Comparison of ENCODE assay signal across 16 cellular contexts in the genomic region with DNA sequence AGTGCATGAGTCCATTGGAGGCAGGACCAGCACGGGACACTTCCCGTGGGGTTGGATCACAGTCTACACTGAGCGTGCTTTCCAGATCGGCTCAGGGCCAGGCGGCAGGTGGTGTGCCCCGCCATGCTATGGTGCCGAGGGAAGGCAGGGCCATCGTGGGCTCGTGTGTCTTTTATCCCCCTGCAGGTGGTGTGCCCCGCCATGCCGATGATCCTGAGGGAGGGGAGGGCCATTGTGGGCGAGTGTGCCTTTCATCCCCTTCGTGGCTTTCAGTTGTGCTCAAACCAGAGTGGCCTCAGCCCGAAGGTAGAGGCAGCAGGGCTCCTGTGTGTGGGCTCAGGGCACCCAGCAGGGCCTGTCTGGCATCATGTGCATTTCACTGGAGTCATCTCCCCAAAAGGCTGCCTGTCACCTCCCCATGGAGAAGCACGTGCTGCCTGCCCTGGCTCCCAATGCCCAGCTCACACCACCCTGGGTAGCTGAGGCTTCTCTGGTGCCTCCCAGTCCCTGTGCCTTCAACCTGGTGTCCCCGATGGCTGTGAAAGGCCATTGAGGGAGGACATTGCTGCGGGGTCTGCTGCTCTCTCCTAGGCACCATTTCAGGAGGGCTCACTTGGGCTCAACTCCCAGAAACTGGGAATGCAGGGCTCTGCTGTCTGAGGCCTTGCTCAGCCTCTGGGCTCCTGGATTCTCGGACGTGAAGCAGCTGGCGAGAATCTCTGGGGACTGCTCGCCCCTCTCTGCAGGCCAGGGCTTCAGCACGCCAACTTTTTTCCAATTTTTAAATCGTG.
DNase-seq lines count a peak whose midpoint lies in the region; ATAC-seq and TF ChIP-seq lines count a peak whose summit lies in the region.
"Had no signal": no experiment of that assay in that cellular context is flagged by ENCODE, and none has a peak within 500 bp of the region (broad histone marks: within the 10 kb centered on the region; RNA-seq: fewer than 3 reads in every experiment).

No MANE protein-coding gene starts in this region.

- TF ChIP-seq CTCF in osteocyte (IDR thresholded peaks at IDR 0.05) = no peak
- no peak for TF ChIP-seq CTCF in vagina (IDR thresholded peaks at IDR 0.05)
- no peak for TF ChIP-seq CTCF in GM10248 (IDR thresholded peaks at IDR 0.05; ENCODE audit: control extremely low read depth, extremely low read depth, low read depth, missing control alignments)
- TF ChIP-seq CTCF in progenitor cell of endocrine pancreas (IDR thresholded peaks at IDR 0.05; ENCODE audit: unreplicated experiment) = no peak

- peaks cover 38% of the 10 kb centered on the region for H3K4me1 ChIP-seq in vagina
- H3K4me1 ChIP-seq: parathyroid adenoma had no signal

- intact Hi-C loops in left ventricle myocardium superior (cut with micrococcal nuclease) (no loop called here), vagina (cut with DNase I) (no loop called here)

- no peaks in the 10 kb centered on the region for H3K4me1 Mint-ChIP-seq in activated naive CD8-positive, alpha-beta T cell treated with anti-CD3 and anti-CD28 coated beads, Interleukin-2, amount 10 ng/mL, durations not matched to agents 7 days and 5 days
- no peaks in the 10 kb centered on the region for H3K4me1 Mint-ChIP-seq in activated naive CD8-positive, alpha-beta T cell treated with anti-CD3 and anti-CD28 coated beads for 36 hours
- H3K4me1 Mint-ChIP-seq in osteocyte (ENCODE audit: unreplicated experiment) (peaks cover 51% of the 10 kb centered on the region), progenitor cell of endocrine pancreas (ENCODE audit: low read depth) (peaks cover 8% of the 10 kb centered on the region)

- no peak overlapping the region for H3K4me3 Mint-ChIP-seq in activated naive CD8-positive, alpha-beta T cell treated with anti-CD3 and anti-CD28 coated beads, Interleukin-2, amount 10 ng/mL, durations not matched to agents 7 days and 5 days
- H3K4me3 Mint-ChIP-seq in activated naive CD8-positive, alpha-beta T cell treated with anti-CD3 and anti-CD28 coated beads for 36 hours = no peak overlapping the region
- H3K4me3 Mint-ChIP-seq in osteocyte (ENCODE audit: unreplicated experiment) = no peak overlapping the region
- no peak overlapping the region for H3K4me3 Mint-ChIP-seq in progenitor cell of endocrine pancreas (ENCODE audit: low read depth)
- H3K4me3 Mint-ChIP-seq: activated T-helper 17 cell treated with anti-CD3 and anti-CD28 coated beads, Interleukin-2, amount 50 U/mL, for 72 hours; WTC11 had no signal

- H3K9me3 ChIP-seq in vagina = no peaks in the 10 kb centered on the region

- no peaks in the 10 kb centered on the region for H3K27me3 Mint-ChIP-seq in activated naive CD8-positive, alpha-beta T cell treated with anti-CD3 and anti-CD28 coated beads, Interleukin-2, amount 10 ng/mL, durations not matched to agents 7 days and 5 days
- H3K27me3 Mint-ChIP-seq in activated naive CD8-positive, alpha-beta T cell treated with anti-CD3 and anti-CD28 coated beads for 36 hours = no peaks in the 10 kb centered on the region
- H3K27me3 Mint-ChIP-seq in osteocyte (ENCODE audit: unreplicated experiment) = no peaks in the 10 kb centered on the region
- peaks cover 8% of the 10 kb centered on the region for H3K27me3 Mint-ChIP-seq in progenitor cell of endocrine pancreas
- H3K27me3 Mint-ChIP-seq: activated T-helper 17 cell treated with anti-CD3 and anti-CD28 coated beads, Interleukin-2, amount 50 U/mL, for 72 hours had no signal

- no peak overlapping the region for H3K27ac Mint-ChIP-seq in activated naive CD8-positive, alpha-beta T cell treated with anti-CD3 and anti-CD28 coated beads, Interleukin-2, amount 10 ng/mL, durations not matched to agents 7 days and 5 days
- H3K27ac Mint-ChIP-seq in activated naive CD8-positive, alpha-beta T cell treated with anti-CD3 and anti-CD28 coated beads for 36 hours = no peak overlapping the region
- H3K27ac Mint-ChIP-seq in osteocyte (ENCODE audit: unreplicated experiment) = peak overlapping the region; percentile 96
- H3K27ac Mint-ChIP-seq in progenitor cell of endocrine pancreas = no peak overlapping the region
- H3K27ac Mint-ChIP-seq: activated T-helper 17 cell treated with anti-CD3 and anti-CD28 coated beads, Interleukin-2, amount 50 U/mL, for 72 hours; WTC11 had no signal

- no peaks in the 10 kb centered on the region for H3K36me3 ChIP-seq in vagina

- no peak for TF ChIP-seq POLR2A in vagina (IDR thresholded peaks at IDR 0.05)

- peak overlapping the region; percentile 93 for H3K27ac ChIP-seq in vagina
- H3K27ac ChIP-seq: parathyroid adenoma, SK-N-MC had no signal

- ATAC-seq in activated naive CD8-positive, alpha-beta T cell treated with anti-CD3 and anti-CD28 coated beads, Interleukin-2, amount 10 ng/mL, durations not matched to agents 7 days and 5 days (ENCODE audit: low read depth) = no peak
- ATAC-seq in left ventricle myocardium superior = peak; percentile 8
- ATAC-seq: activated T-helper 17 cell treated with anti-CD3 and anti-CD28 coated beads, Interleukin-2, amount 50 U/mL, for 72 hours; WTC11 had no signal

- no peaks in the 10 kb centered on the region for H3K36me3 Mint-ChIP-seq in activated naive CD8-positive, alpha-beta T cell treated with anti-CD3 and anti-CD28 coated beads, Interleukin-2, amount 10 ng/mL, durations not matched to agents 7 days and 5 days
- H3K36me3 Mint-ChIP-seq in activated naive CD8-positive, alpha-beta T cell treated with anti-CD3 and anti-CD28 coated beads for 36 hours = peaks cover 1% of the 10 kb centered on the region
- no peaks in the 10 kb centered on the region for H3K36me3 Mint-ChIP-seq in osteocyte (ENCODE audit: unreplicated experiment)
- no peaks in the 10 kb centered on the region for H3K36me3 Mint-ChIP-seq in progenitor cell of endocrine pancreas (ENCODE audit: insufficient read depth)
- H3K36me3 Mint-ChIP-seq: WTC11 had no signal

- H3K9me3 Mint-ChIP-seq in activated naive CD8-positive, alpha-beta T cell treated with anti-CD3 and anti-CD28 coated beads, Interleukin-2, amount 10 ng/mL, durations not matched to agents 7 days and 5 days = peaks cover 4% of the 10 kb centered on the region
- no peaks in the 10 kb centered on the region for H3K9me3 Mint-ChIP-seq in activated naive CD8-positive, alpha-beta T cell treated with anti-CD3 and anti-CD28 coated beads for 36 hours
- H3K9me3 Mint-ChIP-seq in osteocyte (ENCODE audit: unreplicated experiment) = no peaks in the 10 kb centered on the region
- peaks cover 5% of the 10 kb centered on the region for H3K9me3 Mint-ChIP-seq in progenitor cell of endocrine pancreas (ENCODE audit: low read depth)
- H3K9me3 Mint-ChIP-seq: activated T-helper 17 cell treated with anti-CD3 and anti-CD28 coated beads, Interleukin-2, amount 50 U/mL, for 72 hours had no signal

- POLR2A ChIA-PET in activated naive CD8-positive, alpha-beta T cell treated with anti-CD3 and anti-CD28 coated beads, Interleukin-2, amount 10 ng/mL, durations not matched to agents 7 days and 5 days (lab: Charles Lee) = no interaction called here
- POLR2A ChIA-PET in GM10248 (lab: Yijun Ruan, JAX) = no interaction called here

- peak overlapping the region in 1 of 2 donors; percentile 6 for H3K4me3 ChIP-seq in vagina
- H3K4me3 ChIP-seq: SK-N-MC had no signal

- peak; percentile 21 for DNase-seq in activated naive CD8-positive, alpha-beta T cell treated with anti-CD3 and anti-CD28 coated beads, Interleukin-2, amount 10 ng/mL, durations not matched to agents 7 days and 5 days
- no peak for DNase-seq in activated naive CD8-positive, alpha-beta T cell treated with anti-CD3 and anti-CD28 coated beads for 36 hours
- DNase-seq in left ventricle myocardium superior = peak; percentile 41
- DNase-seq in osteocyte (ENCODE audit: extremely low spot score, unreplicated experiment) = peak; percentile 80
- DNase-seq in vagina (ENCODE audit: extremely low spot score in 2 of 2) = peak; percentile 87 to 90
- DNase-seq in GM10248 (ENCODE audit: extremely low spot score) = no peak
- DNase-seq in progenitor cell of endocrine pancreas (ENCODE audit: low spot score, unreplicated experiment) = no peak
- no peak for DNase-seq in GM19238 (ENCODE audit: insufficient read length, low spot score)
- DNase-seq: kidney glomerular epithelial cell; NCI-H1436 treated with DMSO at 0.1 percent for 48 hours; NCI-H748 treated with DMSO at 0.1 percent for 48 hours; stimulated activated CD4-positive, alpha-beta T cell treated with anti-CD3 and anti-CD28 coated beads, Interleukin-4, amount 100 ng/mL, for 24 hours had no signal

- CTCF ChIA-PET in GM10248 (lab: Yijun Ruan, JAX) = no interaction called here

- no peaks in the 10 kb centered on the region for H3K27me3 ChIP-seq in vagina

Comparison
In these comparisons a context has a peak if more than half of its experiments do, and no peak if none do; other contexts are left out.
1. DNase-seq: peak in activated naive CD8-positive, alpha-beta T cell treated with anti-CD3 and anti-CD28 coated beads, Interleukin-2, amount 10 ng/mL, durations not matched to agents 7 days and 5 days (single experiment), left ventricle myocardium superior (single experiment), osteocyte (single experiment) and vagina (2 of 2); none in activated naive CD8-positive, alpha-beta T cell treated with anti-CD3 and anti-CD28 coated beads for 36 hours (single experiment), GM10248 (single experiment), progenitor cell of endocrine pancreas (single experiment) and GM19238 (single experiment).